ENCODE assay signal across 8 cellular contexts in genomic region chr1:52365091-52365745, GRCh38. TPM values are rescaled to one million over a fixed set of nuclear protein-coding genes. Genes with fewer than 3 reads are reported as not detected.
DNase-seq lines count a peak whose midpoint lies in the region; ATAC-seq and TF ChIP-seq lines count a peak whose summit lies in the region.

No MANE protein-coding gene starts in this region.

- H3K4me1 ChIP-seq in osteoblast (ENCODE audit: insufficient read depth, low read length) = peaks cover 15% of the 10 kb centered on the region

- intact Hi-C loops in Right ventricle myocardium superior (cut with DNase I) = no loop called here

- peak; percentile 22 for DNase-seq in activated naive CD4-positive, alpha-beta T cell treated with Interleukin-2 at 50 U/mL for 16 hours
- DNase-seq in activated naive CD4-positive, alpha-beta T cell (lab: John Stamatoyannopoulos, UW) = no peak
- peak; percentile 88 for DNase-seq in M059J (ENCODE audit: low read depth)
- DNase-seq in activated naive CD8-positive, alpha-beta T cell treated with anti-CD3 and anti-CD28 coated beads for 36 hours = peak; percentile 22
- DNase-seq in Right ventricle myocardium superior = peak; percentile 58
- peak; percentile 95 for DNase-seq in osteoblast (ENCODE audit: insufficient read length, low spot score, missing footprints)
- DNase-seq in NCI-H187 treated with DMSO at 0.1 percent for 48 hours (lab: John Stamatoyannopoulos, UW) = no peak

- ATAC-seq in Right ventricle myocardium superior (ENCODE audit: poor library complexity) = peak; percentile 7
- ATAC-seq in HG02970 (IDR thresholded peaks at IDR 0.05; ENCODE audit: low FRiP score, unreplicated experiment) = no peak

- peaks cover 32% of the 10 kb centered on the region for H3K36me3 ChIP-seq in osteoblast (ENCODE audit: insufficient read depth, low read length)

- H3K4me3 ChIP-seq in osteoblast (ENCODE audit: insufficient read depth, low read length) = peak overlapping the region; percentile 87

- peaks cover 21% of the 10 kb centered on the region for H3K36me3 Mint-ChIP-seq in activated naive CD8-positive, alpha-beta T cell treated with anti-CD3 and anti-CD28 coated beads for 36 hours

- H3K27me3 ChIP-seq in osteoblast (ENCODE audit: insufficient read depth, low read length) = no peaks in the 10 kb centered on the region

- peaks cover 39% of the 10 kb centered on the region for H3K79me2 ChIP-seq in osteoblast (ENCODE audit: insufficient read depth, low read length)

- H2AFZ ChIP-seq in osteoblast (ENCODE audit: low read length) = peak overlapping the region; percentile 81

- H3K27ac Mint-ChIP-seq in activated naive CD8-positive, alpha-beta T cell treated with anti-CD3 and anti-CD28 coated beads for 36 hours = peak overlapping the region; percentile 95

- H3K4me2 ChIP-seq in osteoblast (ENCODE audit: insufficient read depth, low read length) = peak overlapping the region; percentile 84

- H3K27ac ChIP-seq in osteoblast (ENCODE audit: low read depth, low read length) = peak overlapping the region; percentile 83

- no peaks in the 10 kb centered on the region for H3K27me3 Mint-ChIP-seq in activated naive CD8-positive, alpha-beta T cell treated with anti-CD3 and anti-CD28 coated beads for 36 hours

- H3K4me1 Mint-ChIP-seq in activated naive CD8-positive, alpha-beta T cell treated with anti-CD3 and anti-CD28 coated beads for 36 hours = peaks cover 35% of the 10 kb centered on the region

- peak overlapping the region; percentile 98 for H3K4me3 Mint-ChIP-seq in activated naive CD8-positive, alpha-beta T cell treated with anti-CD3 and anti-CD28 coated beads for 36 hours

- no peaks in the 10 kb centered on the region for H3K9me3 Mint-ChIP-seq in activated naive CD8-positive, alpha-beta T cell treated with anti-CD3 and anti-CD28 coated beads for 36 hours

- H3K9me3 ChIP-seq in osteoblast (ENCODE audit: low read depth, low read length) = no peaks in the 10 kb centered on the region

- H4K20me1 ChIP-seq in osteoblast (ENCODE audit: insufficient read depth, low read length) = peaks cover 3% of the 10 kb centered on the region

- TF ChIP-seq CTCF in osteoblast (IDR thresholded peaks at IDR 0.05; ENCODE audit: extremely low read depth, low read depth, low read length) = no peak

RNA-seq across cellular contexts. Expression of gene CC2D1B, which starts 0.8 kb away (rescaled TPM):
- total RNA-seq in M059J (2014; rRNA removed; shearing (Covaris generic)) = 20.8 and 32.5 TPM in 2 replicates
- total RNA-seq in activated naive CD8-positive, alpha-beta T cell treated with anti-CD3 and anti-CD28 coated beads for 36 hours = 10 to 100 TPM; 26.1 to 26.5 TPM
- 11.7 TPM for total RNA-seq in Right ventricle myocardium superior
- total RNA-seq in osteoblast = 39.8 and 41.6 TPM in 2 replicates

RNA-seq across cellular contexts. Expression of gene ORC1, which starts 39.0 kb away (rescaled TPM):
- 16.7 and 20.2 TPM in 2 replicates for total RNA-seq in M059J (2014; rRNA removed; shearing (Covaris generic))
- 10 to 100 TPM; 54.3 to 54.4 TPM for total RNA-seq in activated naive CD8-positive, alpha-beta T cell treated with anti-CD3 and anti-CD28 coated beads for 36 hours
- total RNA-seq in Right ventricle myocardium superior (0.22 TPM), osteoblast (0.72 and 1.2 TPM in 2 replicates)

RNA-seq across cellular contexts. Expression of gene PRPF38A, which starts 39.2 kb away (rescaled TPM):
- 15.6 and 19.5 TPM in 2 replicates for total RNA-seq in M059J (2014; rRNA removed; shearing (Covaris generic))
- 100 to 1,000 TPM; 114 to 119 TPM for total RNA-seq in activated naive CD8-positive, alpha-beta T cell treated with anti-CD3 and anti-CD28 coated beads for 36 hours
- 18.6 TPM for total RNA-seq in Right ventricle myocardium superior
- 6.2 and 7.7 TPM in 2 replicates for total RNA-seq in osteoblast

Comparison
In these comparisons a context has a peak if more than half of its experiments do, and no peak if none do; other contexts are left out.
1. DNase-seq: peak in activated naive CD4-positive, alpha-beta T cell treated with Interleukin-2 at 50 U/mL for 16 hours (single experiment), M059J (single experiment), activated naive CD8-positive, alpha-beta T cell treated with anti-CD3 and anti-CD28 coated beads for 36 hours (single experiment), Right ventricle myocardium superior (single experiment) and osteoblast (single experiment); none in activated naive CD4-positive, alpha-beta T cell (0 of 4) and NCI-H187 treated with DMSO at 0.1 percent for 48 hours (single experiment).